10 cellular contexts compared by ENCODE assay signal in the genomic region with DNA sequence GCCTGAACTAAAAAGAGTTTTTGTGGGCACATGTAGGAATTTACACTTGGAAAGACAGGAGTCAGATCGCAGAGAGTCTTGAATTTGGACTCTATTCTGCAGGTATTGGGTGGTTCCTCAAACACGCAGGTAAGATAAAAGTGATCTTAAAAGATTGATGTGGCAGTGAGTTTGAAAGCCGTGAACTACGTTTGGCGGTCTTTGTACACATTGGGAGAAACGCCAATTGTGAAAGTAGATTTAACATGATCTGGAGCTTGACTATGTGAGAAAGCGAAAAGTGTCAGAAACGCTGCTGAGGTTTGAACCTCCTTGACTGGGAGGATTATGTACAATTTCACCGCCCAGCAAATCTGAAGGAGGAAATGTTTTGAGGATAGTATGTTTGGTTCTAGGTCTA. TPM values are rescaled to one million over a fixed set of nuclear protein-coding genes. Genes with fewer than 3 reads are reported as not detected.
A peak's percentile ranks its signal among the peaks of the same experiment; 100 is the strongest.
DNase-seq lines count a peak whose midpoint lies in the region; ATAC-seq and TF ChIP-seq lines count a peak whose summit lies in the region.
"Had no signal": no experiment of that assay in that cellular context is flagged by ENCODE, and none has a peak within 500 bp of the region (broad histone marks: within the 10 kb centered on the region; RNA-seq: fewer than 3 reads in every experiment).

No MANE protein-coding gene starts in this region.

- H3K9me3 Mint-ChIP-seq in activated T-cell treated with anti-CD3 and anti-CD28 coated beads, Interleukin-2, amount 50 U/mL, for 72 hours: no peaks in the 10 kb centered on the region
- no peaks in the 10 kb centered on the region for H3K9me3 Mint-ChIP-seq in T-helper 2 cell treated with Interferon-gamma antibody and Interleukin-4, amounts not matched to agents 5 μg/mL and 100 μg/mL, for 36 hours
- no peaks in the 10 kb centered on the region for H3K9me3 Mint-ChIP-seq in stimulated activated naive CD8-positive, alpha-beta T cell treated with anti-CD3 and anti-CD28 coated beads, Interleukin-15, amount 100 ng/mL, for 72 hours

- no peak for ATAC-seq in activated T-cell treated with anti-CD3 and anti-CD28 coated beads, Interleukin-2, amount 50 U/mL, for 72 hours (replicated peaks in 1 of 2)
- no peak for ATAC-seq in stimulated activated naive CD8-positive, alpha-beta T cell treated with anti-CD3 and anti-CD28 coated beads, Interleukin-15, amount 100 ng/mL, for 72 hours
- no peak for ATAC-seq in GM21576 (IDR thresholded peaks at IDR 0.05; ENCODE audit: unreplicated experiment)

- in situ Hi-C loops in KBM-7 (cut with MboI; ENCODE audit: low pct_unique_long_range_greater_than_20kb, low sequenced_read_pairs): no loop called here

- no peak for DNase-seq in activated T-cell treated with anti-CD3 and anti-CD28 coated beads, Interleukin-2, amount 50 U/mL, for 72 hours
- DNase-seq in activated T-cell treated with anti-CD3 and anti-CD28 coated beads, Interleukin-2, amount 50 U/mL, for 48 hours: no peak
- DNase-seq in T-helper 2 cell treated with Interferon-gamma antibody and Interleukin-4, amounts not matched to agents 5 μg/mL and 100 μg/mL, for 36 hours (ENCODE audit: low spot score): no peak
- no peak for DNase-seq in fibroblast of villous mesenchyme (ENCODE audit: low read depth)
- DNase-seq in stimulated activated naive CD8-positive, alpha-beta T cell treated with anti-CD3 and anti-CD28 coated beads, Interleukin-15, amount 100 ng/mL, for 72 hours: no peak
- DNase-seq in KBM-7: no peak
- no peak for DNase-seq in middle frontal gyrus (ENCODE audit: extremely low spot score, low spot score)
- DNase-seq: activated gamma-delta T cell, gastrocnemius medialis had no signal

- no peak for TF ChIP-seq CTCF in fibroblast of villous mesenchyme (IDR thresholded peaks at IDR 0.05; ENCODE audit: insufficient read depth, low read depth, low read length)

- peak overlapping the region; percentile 100 for H3K4me3 Mint-ChIP-seq in activated T-cell treated with anti-CD3 and anti-CD28 coated beads, Interleukin-2, amount 50 U/mL, for 72 hours
- H3K4me3 Mint-ChIP-seq in T-helper 2 cell treated with Interferon-gamma antibody and Interleukin-4, amounts not matched to agents 5 μg/mL and 100 μg/mL, for 36 hours: peak overlapping the region; percentile 92
- H3K4me3 Mint-ChIP-seq in stimulated activated naive CD8-positive, alpha-beta T cell treated with anti-CD3 and anti-CD28 coated beads, Interleukin-15, amount 100 ng/mL, for 72 hours: peak overlapping the region; percentile 94 to 97

- H3K27me3 Mint-ChIP-seq in activated T-cell treated with anti-CD3 and anti-CD28 coated beads, Interleukin-2, amount 50 U/mL, for 72 hours (ENCODE audit: low read depth): no peaks in the 10 kb centered on the region
- H3K27me3 Mint-ChIP-seq in T-helper 2 cell treated with Interferon-gamma antibody and Interleukin-4, amounts not matched to agents 5 μg/mL and 100 μg/mL, for 36 hours (ENCODE audit: low read depth): no peaks in the 10 kb centered on the region
- peaks cover 7% of the 10 kb centered on the region for H3K27me3 Mint-ChIP-seq in stimulated activated naive CD8-positive, alpha-beta T cell treated with anti-CD3 and anti-CD28 coated beads, Interleukin-15, amount 100 ng/mL, for 72 hours

- H3K36me3 Mint-ChIP-seq in activated T-cell treated with anti-CD3 and anti-CD28 coated beads, Interleukin-2, amount 50 U/mL, for 72 hours (ENCODE audit: insufficient read depth in 2 of 2): peaks cover 4 to 6% of the 10 kb centered on the region in 2 donors
- H3K36me3 Mint-ChIP-seq in T-helper 2 cell treated with Interferon-gamma antibody and Interleukin-4, amounts not matched to agents 5 μg/mL and 100 μg/mL, for 36 hours (ENCODE audit: low read depth): peaks cover 15% of the 10 kb centered on the region

- H3K4me3 ChIP-seq in fibroblast of villous mesenchyme (ENCODE audit: low read depth, low read length): peak overlapping the region; percentile 83

- H3K27ac Mint-ChIP-seq in activated T-cell treated with anti-CD3 and anti-CD28 coated beads, Interleukin-2, amount 50 U/mL, for 72 hours: peak overlapping the region; percentile 85
- peak overlapping the region; percentile 96 for H3K27ac Mint-ChIP-seq in T-helper 2 cell treated with Interferon-gamma antibody and Interleukin-4, amounts not matched to agents 5 μg/mL and 100 μg/mL, for 36 hours
- H3K27ac Mint-ChIP-seq in stimulated activated naive CD8-positive, alpha-beta T cell treated with anti-CD3 and anti-CD28 coated beads, Interleukin-15, amount 100 ng/mL, for 72 hours: peak overlapping the region in 1 of 2 donors; percentile 85

- H3K4me1 Mint-ChIP-seq in activated T-cell treated with anti-CD3 and anti-CD28 coated beads, Interleukin-2, amount 50 U/mL, for 72 hours (ENCODE audit: low read depth): peaks cover 31% of the 10 kb centered on the region
- H3K4me1 Mint-ChIP-seq in T-helper 2 cell treated with Interferon-gamma antibody and Interleukin-4, amounts not matched to agents 5 μg/mL and 100 μg/mL, for 36 hours (ENCODE audit: low read depth): peaks cover 17% of the 10 kb centered on the region
- H3K4me1 Mint-ChIP-seq in stimulated activated naive CD8-positive, alpha-beta T cell treated with anti-CD3 and anti-CD28 coated beads, Interleukin-15, amount 100 ng/mL, for 72 hours: peaks cover 26% of the 10 kb centered on the region

RNA-seq across cellular contexts. Expression of a gene that starts 1.5 kb away (rescaled TPM):
- total RNA-seq in activated T-cell treated with anti-CD3 and anti-CD28 coated beads, Interleukin-2, amount 50 U/mL, for 72 hours: 10 to 100 TPM; 43.7 to 52.0 TPM
- 21.9 and 29.4 TPM in 2 replicates for total RNA-seq in fibroblast of villous mesenchyme
